In genomic region chr14:60655898-60656754, GRCh38 we compare ENCODE assay signal across 9 cellular contexts. TPM values are rescaled to one million over a fixed set of nuclear protein-coding genes. Genes with fewer than 3 reads are reported as not detected.
DNase-seq lines count a peak whose midpoint lies in the region; ATAC-seq, FAIRE-seq and TF ChIP-seq lines count a peak whose summit lies in the region.
"Had no signal": no experiment of that assay in that cellular context is flagged by ENCODE, and none has a peak within 500 bp of the region (broad histone marks: within the 10 kb centered on the region; RNA-seq: fewer than 3 reads in every experiment).

No MANE protein-coding gene starts in this region.

- H4K91ac ChIP-seq in H1 (replicated peaks; ENCODE audit: insufficient read length, low read length) = no peak overlapping the region

- no peaks in the 10 kb centered on the region for H3K79me2 ChIP-seq in H1 (ENCODE audit: control insufficient read depth in 1 of 2, insufficient read depth in 2 of 2, low read length in 2 of 2)

- intact Hi-C loops in prostate gland (cut with DNase I) = loop anchor here (10.0 kb wide), 1 partner anchor 369 kb away; no protein-coding TSS in a partner anchor

- H3K27ac ChIP-seq in H1 (ENCODE audit: low read depth, low read length) = no peak overlapping the region
- H3K27ac ChIP-seq in prostate gland = peak overlapping the region; percentile 92 to 93
- H3K27ac ChIP-seq: left lung had no signal

- POLR2A ChIA-PET in H1 (lab: Charles Lee; ENCODE audit: partially characterized antibody) = interaction anchor here (0.5 to 5.3 kb wide), 12 partner anchors 8 to 451 kb away, joined by 3 to 55 read pairs (median 4); partner anchors contain the start of genes SIX4, SLC38A6 and TRMT5

- TF ChIP-seq POLR2A in H1 (IDR thresholded peaks at IDR 0.05; ENCODE audit: control extremely low read depth in 1 of 2, low read depth in 2 of 2, low read length in 2 of 2) (no peak), prostate gland (IDR thresholded peaks at IDR 0.05) (no peak)

- CTCF ChIA-PET in H1 (lab: Charles Lee; ENCODE audit: partially characterized antibody) = interaction anchor here (0.5 to 2.7 kb wide), 15 partner anchors 8 to 614 kb away, joined by 3 to 12 read pairs (median 3); partner anchors contain the start of genes MNAT1, SLC38A6 and TRMT5

- peak overlapping the region; percentile 53; the same call in 1 of the 2 replicates for H2BK15ac ChIP-seq in H1 (ENCODE audit: low read length)

- H3K23ac ChIP-seq in H1 (ENCODE audit: insufficient read length) = no peak overlapping the region

- 0 out of 2 replicates have a peak overlapping the region, but pooled peaks have one; percentile 1 for H2BK5ac ChIP-seq in H1 (ENCODE audit: low read depth, low read length)

- no peak overlapping the region for H3K14ac ChIP-seq in H1 (ENCODE audit: insufficient read length)

- DNase-seq in NCI-H2107 treated with DMSO at 0.1 percent for 48 hours (lab: John Stamatoyannopoulos, UW; ENCODE audit: unreplicated experiment) = peak; percentile 99
- peak in 1 of 2 experiments; percentile 67 for DNase-seq in H1 (ENCODE audit: low read depth in 1 of 2, low spot score in 2 of 2)
- DNase-seq in prostate gland (ENCODE audit: low spot score) = peak; percentile 28
- DNase-seq in D341Med (ENCODE audit: low spot score) = no peak
- DNase-seq in cerebellar nuclear complex (lab: John Stamatoyannopoulos, UW) = no peak
- DNase-seq in stimulated activated CD4-positive, alpha-beta T cell treated with anti-CD3 and anti-CD28 coated beads, Interleukin-4, amount 100 ng/mL, for 1 hour = no peak
- DNase-seq in NK-92 treated with Interleukin-12 subunit alpha and Interleukin-12 subunit beta, amount 100 ng/mL, for 24 hours (lab: John Stamatoyannopoulos, UW) = no peak

- H3K4me1 ChIP-seq in H1 (replicated peaks in 1 of 4; ENCODE audit: control insufficient read depth in 3 of 4, insufficient read depth in 4 of 4, low read length in 3 of 4) (peaks cover 11 to 28% (median 18%) of the 10 kb centered on the region in 4 experiments), prostate gland (replicated peaks) (peaks cover 2% of the 10 kb centered on the region)

- no peak overlapping the region for H2AK5ac ChIP-seq in H1 (ENCODE audit: low read depth, low read length)

- no peak overlapping the region for H2BK20ac ChIP-seq in H1 (ENCODE audit: low read length)

- H3K4me3 ChIP-seq in H1 (ENCODE audit: extremely low read depth in 1 of 4, insufficient read depth in 2 of 4, low read depth in 3 of 4, low read length in 4 of 4) (peak overlapping the region; percentile 57 to 77 (median 64)), prostate gland (peak overlapping the region; percentile 52 to 62)

- peak overlapping the region; percentile 7; the same call in 1 of the 2 replicates for H4K8ac ChIP-seq in H1 (ENCODE audit: extremely low read depth, insufficient read depth, low read length)

- TF ChIP-seq CTCF in H1 (IDR thresholded peaks at IDR 0.05; ENCODE audit: control extremely low read depth in 1 of 3, insufficient read depth in 1 of 3, low read depth in 1 of 3, low read length in 3 of 3) = no peak
- no peak for TF ChIP-seq CTCF in prostate gland (IDR thresholded peaks at IDR 0.05)

- H3K79me1 ChIP-seq in H1 (ENCODE audit: low read depth, low read length) = no peaks in the 10 kb centered on the region

- H3K9ac ChIP-seq in H1 (replicated peaks in 1 of 4; ENCODE audit: extremely low read depth in 1 of 4, low read depth in 3 of 4, low read length in 3 of 4) = no peak overlapping the region

- H3K36me3 ChIP-seq in H1 (ENCODE audit: control insufficient read depth in 2 of 4, insufficient read depth in 4 of 4, low read length in 3 of 4) = no peaks in the 10 kb centered on the region; a peak in 1 of 8 replicates
- no peaks in the 10 kb centered on the region for H3K36me3 ChIP-seq in prostate gland
- H3K36me3 ChIP-seq: left lung had no signal

- H4K20me1 ChIP-seq in H1 (replicated peaks in 1 of 2; ENCODE audit: control insufficient read depth in 1 of 2, insufficient read depth in 2 of 2, low read length in 2 of 2) = peaks cover 2 to 17% of the 10 kb centered on the region in 2 experiments

- WGBS in H1 (ENCODE audit: extremely low coverage in 1 of 2, insufficient coverage in 1 of 2, insufficient read length in 1 of 2, insufficient replicate concordance in 2 of 2, low coverage in 1 of 2, low lambda C conversion rate in 2 of 2, missing lambda C conversion rate in 1 of 2), 2 experiments = 1% methylated on average over 36 of the region's 41 CpGs; no CpG with 5 or more reads in 1 of the 2 experiments
- WGBS in prostate gland = 52% methylated on average over 41 of the region's 41 CpGs

- H2BK12ac ChIP-seq in H1 (ENCODE audit: low read depth, low read length) = peak overlapping the region; percentile 27; the same call in 1 of the 2 replicates

- FAIRE-seq in H1 (lab: Jason Lieb, UNC) = peak; percentile 60

- H3K4ac ChIP-seq in H1 (replicated peaks; ENCODE audit: insufficient read length, low read depth, low read length) = no peak overlapping the region

- peak overlapping the region; percentile 40; the same call in 1 of the 2 replicates for H3K18ac ChIP-seq in H1 (ENCODE audit: extremely low read depth, low read length)

- peaks cover 21% of the 10 kb centered on the region for H3K23me2 ChIP-seq in H1 (ENCODE audit: low read depth, low read length)

- H2BK120ac ChIP-seq in H1 (replicated peaks; ENCODE audit: low read depth, low read length) = no peak overlapping the region

- no peak overlapping the region for H4K5ac ChIP-seq in H1 (ENCODE audit: insufficient read length, low read depth, low read length)

- TF ChIP-seq RAD21 in H1 (IDR thresholded peaks at IDR 0.05 in 1 of 2, conservative IDR thresholded peaks at IDR 0.05 in 1 of 2; ENCODE audit: low read depth in 2 of 2, low read length in 2 of 2) = no peak

- H3K9me3 ChIP-seq in H1 (ENCODE audit: insufficient read depth in 2 of 2, low read depth in 1 of 2, low read length in 1 of 2) = no peaks in the 10 kb centered on the region
- no peaks in the 10 kb centered on the region for H3K9me3 ChIP-seq in prostate gland
- H3K9me3 ChIP-seq: left lung had no signal

- H3K27me3 ChIP-seq in H1 (replicated peaks in 1 of 4; ENCODE audit: control insufficient read depth in 3 of 4, extremely low read depth in 1 of 4, insufficient read depth in 3 of 4, low read length in 3 of 4) (peaks cover 63 to 87% (median 83%) of the 10 kb centered on the region in 4 experiments), prostate gland (replicated peaks; ENCODE audit: insufficient read depth) (no peaks in the 10 kb centered on the region)

- H3K56ac ChIP-seq in H1 (replicated peaks; ENCODE audit: insufficient read length, low read depth, low read length) = no peak overlapping the region

- H2AFZ ChIP-seq in H1 (ENCODE audit: low read length) = 0 out of 2 replicates have a peak overlapping the region, but pooled peaks have one; percentile 5

- peak; percentile 23 for ATAC-seq in GM19395 (IDR thresholded peaks at IDR 0.05; ENCODE audit: unreplicated experiment)

- TF ChIP-seq EP300 in H1 (IDR thresholded peaks at IDR 0.05; ENCODE audit: borderline replicate concordance in 1 of 2, low read depth in 2 of 2, low read length in 2 of 2) = no peak

- H3K4me2 ChIP-seq in H1 (ENCODE audit: insufficient read depth in 1 of 2, low read depth in 2 of 2, low read length in 2 of 2) = peak overlapping the region; percentile 76 to 84

TF ChIP-seq in H1, 55 proteins besides CTCF, POLR2A, EP300 and RAD21 (continues in another document):
- TF ChIP-seq EZH2 (IDR thresholded peaks at IDR 0.05; ENCODE audit: low read depth, low read length, severe bottlenecking) (peak; percentile 90), BACH1 (IDR thresholded peaks at IDR 0.05; ENCODE audit: low read length) (no peak), CBX5 (IDR thresholded peaks at IDR 0.05; ENCODE audit: low read depth, low read length) (no peak), PHF8 (conservative IDR thresholded peaks at IDR 0.05; ENCODE audit: low read depth, low read length) (no peak), CHD1 (IDR thresholded peaks at IDR 0.05; ENCODE audit: low read depth, low read length) (no peak), SIRT6 (IDR thresholded peaks at IDR 0.05; ENCODE audit: low read length) (no peak), BCL11A (IDR thresholded peaks at IDR 0.05; ENCODE audit: low read depth in 2 of 2, low read length in 2 of 2) (no peak), CREB1 (IDR thresholded peaks at IDR 0.05) (no peak), SUZ12 (IDR thresholded peaks at IDR 0.05; ENCODE audit: low read length) (peak; percentile 95), YY1 (IDR thresholded peaks at IDR 0.05; ENCODE audit: low read depth, low read length) (no peak), SRF (IDR thresholded peaks at IDR 0.05; ENCODE audit: low read depth, low read length) (no peak), RBBP5 (IDR thresholded peaks at IDR 0.05; ENCODE audit: borderline replicate concordance, low read depth, low read length) (no peak), SIX5 (IDR thresholded peaks at IDR 0.05; ENCODE audit: low read depth, low read length) (no peak), RNF2 (IDR thresholded peaks at IDR 0.05; ENCODE audit: borderline replicate concordance, low read depth, low read length, missing control alignments, poor library complexity, severe bottlenecking) (peak; percentile 83), POU5F1 (IDR thresholded peaks at IDR 0.05; ENCODE audit: low read depth, low read length) (no peak), MAFK (IDR thresholded peaks at IDR 0.05; ENCODE audit: low read depth, low read length) (no peak), CEBPB (IDR thresholded peaks at IDR 0.05; ENCODE audit: low read depth, low read length) (no peak), GABPA (IDR thresholded peaks at IDR 0.05; ENCODE audit: borderline replicate concordance, insufficient read depth, low read length) (no peak), ATF3 (IDR thresholded peaks at IDR 0.05; ENCODE audit: insufficient read depth, low read depth, low read length) (no peak)

RNA-seq across cellular contexts. Expression of gene SIX1, which starts 6.8 kb away (rescaled TPM):
- total RNA-seq in H1 (2021; fragmentation: NEBNext Ultra II Directional; extraction: Animal tissue kit (Norgen Biotek cat#: 25700)) = 0.46 and 0.69 TPM in 2 replicates
- 0.03 and 0.11 TPM in 2 replicates for polyA plus RNA-seq in H1 (2011; rRNA removed)
- polyA plus RNA-seq in H1 (2011; cell fraction: cytosol; rRNA removed) = 0.09 TPM
- polyA plus RNA-seq in H1 (2011; cell fraction: nucleus; rRNA removed) = 0.09 TPM
- polyA plus RNA-seq in H1 (2012, experiment 1 of 2) = 0.04 to 0.16 TPM in 2 of 4 replicates, not detected in the others
- 0.07 TPM for polyA plus RNA-seq in H1 (2012, experiment 2 of 2)
- polyA plus RNA-seq in H1 (2013, experiment 1 of 2) = 0.45 TPM
- polyA plus RNA-seq in H1 (2013, experiment 2 of 2) = 0.48 TPM
- polyA minus RNA-seq in H1 (2011; rRNA and poly(A)+ RNA removed) = 0.17 and 0.19 TPM in 2 replicates
- not detected for polyA minus RNA-seq in H1 (2011; cell fraction: cytosol; rRNA and poly(A)+ RNA removed)
- 0.50 TPM for polyA minus RNA-seq in H1 (2011; cell fraction: nucleus; rRNA and poly(A)+ RNA removed)
- total RNA-seq in prostate gland = 10 to 100 TPM; 23.5 to 25.0 TPM

Comparison
In these comparisons a context has a peak if more than half of its experiments do, and no peak if none do; other contexts are left out.
1. DNase-seq: peak in NCI-H2107 treated with DMSO at 0.1 percent for 48 hours (single experiment) and prostate gland (single experiment); none in D341Med (single experiment), cerebellar nuclear complex (0 of 2), stimulated activated CD4-positive, alpha-beta T cell treated with anti-CD3 and anti-CD28 coated beads, Interleukin-4, amount 100 ng/mL, for 1 hour (single experiment) and NK-92 treated with Interleukin-12 subunit alpha and Interleukin-12 subunit beta, amount 100 ng/mL, for 24 hours (single experiment).
2. RNA of gene SIX1, which starts 6.8 kb away (total RNA-seq): 23.5 to 25.0 TPM in prostate gland; 0.46 to 0.69 TPM in H1; every median in the first group is over 10 times any median in the second.